ENCODE assay signal across 8 cellular contexts in the genomic region with DNA sequence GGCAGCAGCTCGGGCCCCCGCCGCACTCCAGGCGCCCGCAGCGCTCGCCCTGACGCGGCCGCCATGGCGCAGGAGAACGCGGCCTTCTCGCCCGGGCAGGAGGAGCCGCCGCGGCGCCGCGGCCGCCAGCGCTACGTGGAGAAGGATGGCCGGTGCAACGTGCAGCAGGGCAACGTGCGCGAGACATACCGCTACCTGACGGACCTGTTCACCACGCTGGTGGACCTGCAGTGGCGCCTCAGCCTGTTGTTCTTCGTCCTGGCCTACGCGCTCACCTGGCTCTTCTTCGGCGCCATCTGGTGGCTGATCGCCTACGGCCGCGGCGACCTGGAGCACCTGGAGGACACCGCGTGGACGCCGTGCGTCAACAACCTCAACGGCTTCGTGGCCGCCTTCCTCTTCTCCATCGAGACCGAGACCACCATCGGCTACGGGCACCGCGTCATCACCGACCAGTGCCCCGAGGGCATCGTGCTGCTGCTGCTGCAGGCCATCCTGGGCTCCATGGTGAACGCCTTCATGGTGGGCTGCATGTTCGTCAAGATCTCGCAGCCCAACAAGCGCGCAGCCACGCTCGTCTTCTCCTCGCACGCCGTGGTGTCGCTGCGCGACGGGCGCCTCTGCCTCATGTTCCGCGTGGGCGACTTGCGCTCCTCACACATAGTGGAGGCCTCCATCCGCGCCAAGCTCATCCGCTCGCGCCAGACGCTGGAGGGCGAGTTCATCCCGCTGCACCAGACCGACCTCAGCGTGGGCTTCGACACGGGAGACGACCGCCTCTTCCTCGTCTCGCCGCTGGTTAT. TPM values are rescaled to one million over a fixed set of nuclear protein-coding genes. Genes with fewer than 3 reads are reported as not detected.
DNase-seq lines count a peak whose midpoint lies in the region; ATAC-seq, FAIRE-seq and TF ChIP-seq lines count a peak whose summit lies in the region.

No MANE protein-coding gene starts in this region.

- no peaks in the 10 kb centered on the region for H4K20me1 ChIP-seq in KMS-11 (ENCODE audit: insufficient read depth)

- DNase-seq in GM18507 (ENCODE audit: extremely low spot score, insufficient read length, low read depth) (peak; percentile 64), cerebellar cortex (ENCODE audit: low spot score) (peak; percentile 85), left colon (peak; percentile 70 to 90), NCI-H2227 (lab: John Stamatoyannopoulos, UW; ENCODE audit: unreplicated experiment) (no peak), omental fat pad (ENCODE audit: low spot score) (no peak)
- peak; percentile 61 to 68 for DNase-seq in stimulated activated CD4-positive, alpha-beta T cell treated with anti-CD3 and anti-CD28 coated beads, Interleukin-4, amount 100 ng/mL, for 48 hours (ENCODE audit: low read depth in 2 of 2)

- no peaks in the 10 kb centered on the region for H3K79me2 ChIP-seq in KMS-11 (ENCODE audit: insufficient read depth, low read depth)

- TF ChIP-seq CTCF in KMS-11 (conservative IDR thresholded peaks at IDR 0.05; ENCODE audit: low read depth, low read length) (peak; percentile 87), omental fat pad (IDR thresholded peaks at IDR 0.05) (peak in 1 of 3 donors; percentile 3)

- H3K9ac ChIP-seq in KMS-11 = no peak overlapping the region

- no peaks in the 10 kb centered on the region for H3K36me3 ChIP-seq in KMS-11 (ENCODE audit: insufficient read depth)

- H3K4me3 ChIP-seq in KMS-11 (IDR thresholded peaks at IDR 0.05; ENCODE audit: insufficient read depth, low read depth, low read length) = peak overlapping the region; percentile 61

- H3K4me1 ChIP-seq in KMS-11 (ENCODE audit: low read depth, poor library complexity, severe bottlenecking) = peaks cover 18% of the 10 kb centered on the region

- H3K27ac ChIP-seq in KMS-11 = no peak overlapping the region

- H3K4me2 ChIP-seq in KMS-11 = peak overlapping the region; percentile 4; the same call in 1 of the 2 replicates

- intact Hi-C loops in left colon (cut with DNase I, micrococcal nuclease) = no loop called here

- peaks cover 42% of the 10 kb centered on the region; the same call in 1 of the 2 replicates for H3K27me3 ChIP-seq in KMS-11 (ENCODE audit: insufficient read depth, low read depth)

- FAIRE-seq in GM18507 (lab: Jason Lieb, UNC) = peak; percentile 67

- peak; percentile 74 to 88 for ATAC-seq in activated CD4-positive, CD25-positive, alpha-beta regulatory T cell treated with anti-CD3 and anti-CD28 coated beads, Interleukin-2, amount 50 U/mL, for 24 hours
- ATAC-seq in left colon (peak; percentile 86), omental fat pad (ENCODE audit: low FRiP score) (no peak)

- H2AFZ ChIP-seq in KMS-11 (ENCODE audit: low read depth) = peak overlapping the region; percentile 33

RNA-seq across cellular contexts. Expression of a gene that starts 2.8 kb away (rescaled TPM):
- total RNA-seq in left colon (not detected), omental fat pad (not detected)

RNA-seq across cellular contexts. Expression of a gene that starts 14.2 kb away (rescaled TPM):
- total RNA-seq in left colon = under 1 TPM in 1 of 2 donors, not detected in 1; 0.45 TPM
- total RNA-seq in omental fat pad = not detected

RNA-seq across cellular contexts. Expression of a gene that starts 14.2 kb away (rescaled TPM):
- total RNA-seq in left colon (10 to 100 TPM; 57.6 to 64.0 TPM), omental fat pad (10 to 100 TPM; 17.5 to 20.5 (median 18.6) TPM)

RNA-seq across cellular contexts. Expression of a gene that starts 31.4 kb away (rescaled TPM):
- total RNA-seq in left colon (10 to 100 TPM in 1 of 2 donors, 1 to 10 TPM in 1; 1.8 to 12.1 TPM), omental fat pad (10 to 100 TPM; 45.5 to 91.1 (median 76.3) TPM)

RNA-seq across cellular contexts. Expression of a gene that starts 52.4 kb away (rescaled TPM):
- 1 to 10 TPM; 5.4 to 6.2 TPM for total RNA-seq in left colon
- total RNA-seq in omental fat pad = 1 to 10 TPM; 3.0 to 4.7 (median 4.0) TPM

Comparison
In these comparisons a context has a peak if more than half of its experiments do, and no peak if none do; other contexts are left out.
1. DNase-seq: peak in GM18507 (single experiment), cerebellar cortex (single experiment), left colon (2 of 2) and stimulated activated CD4-positive, alpha-beta T cell treated with anti-CD3 and anti-CD28 coated beads, Interleukin-4, amount 100 ng/mL, for 48 hours (2 of 2); none in NCI-H2227 (single experiment) and omental fat pad (single experiment).